In genomic region chr19:16160943-16161560, GRCh38 we compare ENCODE assay signal across 11 cellular contexts. TPM values are rescaled to one million over a fixed set of nuclear protein-coding genes. Genes with fewer than 3 reads are reported as not detected.
DNase-seq lines count a peak whose midpoint lies in the region; ATAC-seq and TF ChIP-seq lines count a peak whose summit lies in the region.
"Had no signal": no experiment of that assay in that cellular context is flagged by ENCODE, and none has a peak within 500 bp of the region (broad histone marks: within the 10 kb centered on the region; RNA-seq: fewer than 3 reads in every experiment).

No MANE protein-coding gene starts in this region.

- peaks cover 20 to 31% of the 10 kb centered on the region in 2 donors for H3K36me3 Mint-ChIP-seq in stimulated activated naive B cell treated with anti-CD40 and anti-IgM and Interleukin-4, amounts not matched to agents 10 μg/mL and 1 μg/mL and 100 μg/mL, for 72 hours

- TF ChIP-seq CTCF in WI38 (IDR thresholded peaks at IDR 0.05; ENCODE audit: low read depth, low read length) (no peak), fibroblast of the aortic adventitia (IDR thresholded peaks at IDR 0.05; ENCODE audit: insufficient read depth, low read length) (no peak)

- H3K27me3 Mint-ChIP-seq in stimulated activated naive B cell treated with anti-CD40 and anti-IgM and Interleukin-4, amounts not matched to agents 10 μg/mL and 1 μg/mL and 100 μg/mL, for 72 hours: no peaks in the 10 kb centered on the region
- H3K27me3 Mint-ChIP-seq: CD8-positive, alpha-beta memory T cell had no signal

- peak in 1 of 2 donors; percentile 47 for ATAC-seq in stimulated activated naive B cell treated with anti-CD40 and anti-IgM and Interleukin-4, amounts not matched to agents 10 μg/mL and 1 μg/mL and 100 μg/mL, for 72 hours (replicated peaks)
- ATAC-seq in GM21737 (IDR thresholded peaks at IDR 0.05; ENCODE audit: unreplicated experiment): no peak

- DNase-seq in activated T-cell treated with anti-CD3 and anti-CD28 coated beads for 24 hours (ENCODE audit: low read depth): peak; percentile 27
- DNase-seq in activated T-cell treated with anti-CD3 and anti-CD28 coated beads, Interleukin-2, amount 50 U/mL, for 1 hour: no peak
- peak; percentile 38 for DNase-seq in fibroblast of the aortic adventitia (ENCODE audit: low read depth)
- DNase-seq in stimulated activated naive B cell treated with anti-CD40 and anti-IgM and Interleukin-4, amounts not matched to agents 10 μg/mL and 1 μg/mL and 100 μg/mL, for 72 hours: no peak
- no peak for DNase-seq in central memory CD4-positive, alpha-beta T cell
- DNase-seq in NCI-H1105 (lab: John Stamatoyannopoulos, UW): no peak
- DNase-seq: CD8-positive, alpha-beta memory T cell; kidney; NCI-H1436 had no signal

- no peaks in the 10 kb centered on the region for H3K9me3 Mint-ChIP-seq in stimulated activated naive B cell treated with anti-CD40 and anti-IgM and Interleukin-4, amounts not matched to agents 10 μg/mL and 1 μg/mL and 100 μg/mL, for 72 hours
- H3K9me3 Mint-ChIP-seq: CD8-positive, alpha-beta memory T cell had no signal

- no peak overlapping the region for H3K4me3 Mint-ChIP-seq in stimulated activated naive B cell treated with anti-CD40 and anti-IgM and Interleukin-4, amounts not matched to agents 10 μg/mL and 1 μg/mL and 100 μg/mL, for 72 hours

- peak overlapping the region; percentile 57 for H3K27ac Mint-ChIP-seq in stimulated activated naive B cell treated with anti-CD40 and anti-IgM and Interleukin-4, amounts not matched to agents 10 μg/mL and 1 μg/mL and 100 μg/mL, for 72 hours

- peak overlapping the region; percentile 29 for H3K4me3 ChIP-seq in WI38 (ENCODE audit: low read depth, low read length)
- no peak overlapping the region for H3K4me3 ChIP-seq in fibroblast of the aortic adventitia (ENCODE audit: low read depth, low read length)

- H3K4me1 Mint-ChIP-seq in stimulated activated naive B cell treated with anti-CD40 and anti-IgM and Interleukin-4, amounts not matched to agents 10 μg/mL and 1 μg/mL and 100 μg/mL, for 72 hours: peaks cover 18 to 44% of the 10 kb centered on the region in 2 donors

RNA-seq across cellular contexts. Expression of gene CIB3, which starts 12.3 kb away (rescaled TPM):
- not detected in 2 replicates for total RNA-seq in fibroblast of the aortic adventitia (ENCODE audit: low replicate concordance)
- total RNA-seq: CD8-positive, alpha-beta memory T cell; kidney had no signal

RNA-seq across cellular contexts. Expression of gene HSH2D, which starts 17.6 kb away (rescaled TPM):
- not detected in 2 replicates for total RNA-seq in fibroblast of the aortic adventitia (ENCODE audit: low replicate concordance)

RNA-seq across cellular contexts. Expression of gene FAM32A, which starts 24.2 kb away (rescaled TPM):
- 70.6 and 89.1 TPM in 2 replicates for total RNA-seq in fibroblast of the aortic adventitia (ENCODE audit: low replicate concordance)

RNA-seq across cellular contexts. Expression of gene AP1M1, which starts 36.7 kb away (rescaled TPM):
- 7.8 and 78.5 TPM in 2 replicates for total RNA-seq in fibroblast of the aortic adventitia (ENCODE audit: low replicate concordance)

RNA-seq across cellular contexts. Expression of gene RAB8A, which starts 49.4 kb away (rescaled TPM):
- total RNA-seq in fibroblast of the aortic adventitia (ENCODE audit: low replicate concordance): 15.5 and 99.9 TPM in 2 replicates

Comparison
In these comparisons a context has a peak if more than half of its experiments do, and no peak if none do; other contexts are left out.
1. DNase-seq: peak in activated T-cell treated with anti-CD3 and anti-CD28 coated beads for 24 hours (single experiment) and fibroblast of the aortic adventitia (single experiment); none in activated T-cell treated with anti-CD3 and anti-CD28 coated beads, Interleukin-2, amount 50 U/mL, for 1 hour (single experiment), stimulated activated naive B cell treated with anti-CD40 and anti-IgM and Interleukin-4, amounts not matched to agents 10 μg/mL and 1 μg/mL and 100 μg/mL, for 72 hours (single experiment), central memory CD4-positive, alpha-beta T cell (single experiment) and NCI-H1105 (single experiment).